In the genomic region with DNA sequence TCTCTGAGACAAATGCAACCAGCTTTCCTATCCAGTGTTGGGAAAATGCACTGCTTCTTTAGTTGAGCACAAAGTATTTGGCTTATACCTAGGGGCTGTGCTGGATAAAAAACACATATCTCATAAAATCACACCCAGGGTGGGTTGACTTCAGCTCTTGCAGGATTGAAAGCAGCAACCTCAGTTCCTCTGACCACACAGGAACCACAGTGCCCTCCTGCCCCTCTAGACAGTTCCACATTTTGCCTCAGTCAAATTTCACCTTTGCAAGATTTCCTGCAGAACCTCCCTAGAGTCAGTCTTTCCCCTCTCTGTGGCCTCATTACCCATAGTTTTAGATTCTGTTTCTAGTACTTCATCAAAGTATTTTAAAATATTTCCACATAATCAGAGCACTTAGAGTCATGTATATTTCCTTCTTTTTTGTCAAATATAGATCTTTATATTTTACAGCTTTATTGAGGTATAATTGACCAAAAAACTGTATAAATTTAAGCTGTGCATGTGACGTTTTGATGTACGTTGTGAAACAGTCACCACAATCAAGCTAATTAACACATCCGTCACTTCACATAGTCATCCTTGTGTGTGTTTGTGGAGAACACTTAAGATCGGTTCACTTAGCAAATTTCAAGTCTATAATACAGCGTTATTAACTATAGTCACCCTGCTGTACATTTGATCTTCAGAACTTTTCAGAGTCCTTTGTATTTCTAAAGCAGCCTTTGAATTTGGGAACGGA, we compare ENCODE assay signal across 1 cellular context.
TF ChIP-seq lines count a peak whose summit lies in the region.

No MANE protein-coding gene starts in this region.

TF ChIP-seq in GM12878, 131 proteins besides CTCF, POLR2A, EP300 and RAD21 (continued from another document and continues in another):
- TF ChIP-seq, protein P1, sequence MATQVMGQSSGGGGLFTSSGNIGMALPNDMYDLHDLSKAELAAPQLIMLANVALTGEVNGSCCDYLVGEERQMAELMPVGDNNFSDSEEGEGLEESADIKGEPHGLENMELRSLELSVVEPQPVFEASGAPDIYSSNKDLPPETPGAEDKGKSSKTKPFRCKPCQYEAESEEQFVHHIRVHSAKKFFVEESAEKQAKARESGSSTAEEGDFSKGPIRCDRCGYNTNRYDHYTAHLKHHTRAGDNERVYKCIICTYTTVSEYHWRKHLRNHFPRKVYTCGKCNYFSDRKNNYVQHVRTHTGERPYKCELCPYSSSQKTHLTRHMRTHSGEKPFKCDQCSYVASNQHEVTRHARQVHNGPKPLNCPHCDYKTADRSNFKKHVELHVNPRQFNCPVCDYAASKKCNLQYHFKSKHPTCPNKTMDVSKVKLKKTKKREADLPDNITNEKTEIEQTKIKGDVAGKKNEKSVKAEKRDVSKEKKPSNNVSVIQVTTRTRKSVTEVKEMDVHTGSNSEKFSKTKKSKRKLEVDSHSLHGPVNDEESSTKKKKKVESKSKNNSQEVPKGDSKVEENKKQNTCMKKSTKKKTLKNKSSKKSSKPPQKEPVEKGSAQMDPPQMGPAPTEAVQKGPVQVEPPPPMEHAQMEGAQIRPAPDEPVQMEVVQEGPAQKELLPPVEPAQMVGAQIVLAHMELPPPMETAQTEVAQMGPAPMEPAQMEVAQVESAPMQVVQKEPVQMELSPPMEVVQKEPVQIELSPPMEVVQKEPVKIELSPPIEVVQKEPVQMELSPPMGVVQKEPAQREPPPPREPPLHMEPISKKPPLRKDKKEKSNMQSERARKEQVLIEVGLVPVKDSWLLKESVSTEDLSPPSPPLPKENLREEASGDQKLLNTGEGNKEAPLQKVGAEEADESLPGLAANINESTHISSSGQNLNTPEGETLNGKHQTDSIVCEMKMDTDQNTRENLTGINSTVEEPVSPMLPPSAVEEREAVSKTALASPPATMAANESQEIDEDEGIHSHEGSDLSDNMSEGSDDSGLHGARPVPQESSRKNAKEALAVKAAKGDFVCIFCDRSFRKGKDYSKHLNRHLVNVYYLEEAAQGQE (IDR thresholded peaks at IDR 0.05; ENCODE audit: low read depth, low read length): no peak
- TF ChIP-seq ATF2 (IDR thresholded peaks at IDR 0.05; ENCODE audit: low read length) (0 out of 2 replicates have a peak, but pooled peaks have one; percentile 37), TCF3 (IDR thresholded peaks at IDR 0.05; ENCODE audit: borderline replicate concordance, insufficient read depth, low read depth, low read length) (no peak), MEF2B (IDR thresholded peaks at IDR 0.05; ENCODE audit: partially characterized antibody, poor library complexity, severe bottlenecking) (peak; percentile 55), TARDBP (IDR thresholded peaks at IDR 0.05; ENCODE audit: borderline replicate concordance) (no peak), ASH2L (IDR thresholded peaks at IDR 0.05; ENCODE audit: borderline replicate concordance, low read depth) (no peak), ZSCAN29 (IDR thresholded peaks at IDR 0.05) (no peak), BHLHE40 (IDR thresholded peaks at IDR 0.05; ENCODE audit: borderline replicate concordance in 1 of 2, low read depth in 2 of 2, low read length in 1 of 2) (peak; percentile 29 to 58; a peak in 2 of 4 replicates), NR2F1 (conservative IDR thresholded peaks at IDR 0.05) (peak; percentile 74), ESRRA (IDR thresholded peaks at IDR 0.05; ENCODE audit: low read length) (no peak), NBN (IDR thresholded peaks at IDR 0.05) (no peak), TBL1XR1 (IDR thresholded peaks at IDR 0.05; ENCODE audit: low read depth, low read length) (no peak), FOXM1 (IDR thresholded peaks at IDR 0.05; ENCODE audit: low read depth, low read length) (peak; percentile 65; the same call in 1 of the 2 replicates), BCL11A (IDR thresholded peaks at IDR 0.05; ENCODE audit: low read depth, low read length) (peak; percentile 79), CBX5 (IDR thresholded peaks at IDR 0.05; ENCODE audit: low read depth) (no peak), BACH1 (IDR thresholded peaks at IDR 0.05; ENCODE audit: borderline replicate concordance) (no peak; the same call in 1 of the 2 replicates), NRF1 (conservative IDR thresholded peaks at IDR 0.05; ENCODE audit: low read depth, low read length) (no peak), JUNB (IDR thresholded peaks at IDR 0.05) (no peak), HCFC1 (IDR thresholded peaks at IDR 0.05; ENCODE audit: low read length) (no peak), TCF7 (IDR thresholded peaks at IDR 0.05; ENCODE audit: borderline replicate concordance) (0 out of 2 replicates have a peak, but pooled peaks have one; percentile 12), RBBP5 (conservative IDR thresholded peaks at IDR 0.05) (no peak), USF2 (IDR thresholded peaks at IDR 0.05; ENCODE audit: borderline replicate concordance, low read depth, low read length) (no peak), MTA2 (IDR thresholded peaks at IDR 0.05; ENCODE audit: low read depth) (peak; percentile 93), BMI1 (IDR thresholded peaks at IDR 0.05; ENCODE audit: borderline replicate concordance) (0 out of 2 replicates have a peak, but pooled peaks have one; percentile 31), SMARCA5 (IDR thresholded peaks at IDR 0.05) (no peak; the same call in 1 of the 2 replicates), MTA3 (IDR thresholded peaks at IDR 0.05; ENCODE audit: borderline replicate concordance, low read length) (peak; percentile 71; the same call in 1 of the 2 replicates), MLLT1 (IDR thresholded peaks at IDR 0.05) (peak; percentile 75; the same call in 1 of the 2 replicates), SP1 (IDR thresholded peaks at IDR 0.05; ENCODE audit: low read depth, low read length) (peak; percentile 50), YY1 (IDR thresholded peaks at IDR 0.05; ENCODE audit: low read depth, low read length) (no peak), CEBPB (IDR thresholded peaks at IDR 0.05; ENCODE audit: borderline replicate concordance in 1 of 2, low read depth in 2 of 2, low read length in 2 of 2) (0 out of 4 replicates have a peak, but pooled peaks of 1 of the 2 experiments have one; percentile 50), GATAD2B (conservative IDR thresholded peaks at IDR 0.05; ENCODE audit: low read depth) (0 out of 2 replicates have a peak, but pooled peaks have one; percentile 55), ZNF687 (IDR thresholded peaks at IDR 0.05) (no peak), DPF2 (IDR thresholded peaks at IDR 0.05) (peak; percentile 70), EZH2 (IDR thresholded peaks at IDR 0.05; ENCODE audit: borderline replicate concordance, control insufficient read depth, low read depth, low read length) (no peak)
- TF ChIP-seq, protein P2, sequence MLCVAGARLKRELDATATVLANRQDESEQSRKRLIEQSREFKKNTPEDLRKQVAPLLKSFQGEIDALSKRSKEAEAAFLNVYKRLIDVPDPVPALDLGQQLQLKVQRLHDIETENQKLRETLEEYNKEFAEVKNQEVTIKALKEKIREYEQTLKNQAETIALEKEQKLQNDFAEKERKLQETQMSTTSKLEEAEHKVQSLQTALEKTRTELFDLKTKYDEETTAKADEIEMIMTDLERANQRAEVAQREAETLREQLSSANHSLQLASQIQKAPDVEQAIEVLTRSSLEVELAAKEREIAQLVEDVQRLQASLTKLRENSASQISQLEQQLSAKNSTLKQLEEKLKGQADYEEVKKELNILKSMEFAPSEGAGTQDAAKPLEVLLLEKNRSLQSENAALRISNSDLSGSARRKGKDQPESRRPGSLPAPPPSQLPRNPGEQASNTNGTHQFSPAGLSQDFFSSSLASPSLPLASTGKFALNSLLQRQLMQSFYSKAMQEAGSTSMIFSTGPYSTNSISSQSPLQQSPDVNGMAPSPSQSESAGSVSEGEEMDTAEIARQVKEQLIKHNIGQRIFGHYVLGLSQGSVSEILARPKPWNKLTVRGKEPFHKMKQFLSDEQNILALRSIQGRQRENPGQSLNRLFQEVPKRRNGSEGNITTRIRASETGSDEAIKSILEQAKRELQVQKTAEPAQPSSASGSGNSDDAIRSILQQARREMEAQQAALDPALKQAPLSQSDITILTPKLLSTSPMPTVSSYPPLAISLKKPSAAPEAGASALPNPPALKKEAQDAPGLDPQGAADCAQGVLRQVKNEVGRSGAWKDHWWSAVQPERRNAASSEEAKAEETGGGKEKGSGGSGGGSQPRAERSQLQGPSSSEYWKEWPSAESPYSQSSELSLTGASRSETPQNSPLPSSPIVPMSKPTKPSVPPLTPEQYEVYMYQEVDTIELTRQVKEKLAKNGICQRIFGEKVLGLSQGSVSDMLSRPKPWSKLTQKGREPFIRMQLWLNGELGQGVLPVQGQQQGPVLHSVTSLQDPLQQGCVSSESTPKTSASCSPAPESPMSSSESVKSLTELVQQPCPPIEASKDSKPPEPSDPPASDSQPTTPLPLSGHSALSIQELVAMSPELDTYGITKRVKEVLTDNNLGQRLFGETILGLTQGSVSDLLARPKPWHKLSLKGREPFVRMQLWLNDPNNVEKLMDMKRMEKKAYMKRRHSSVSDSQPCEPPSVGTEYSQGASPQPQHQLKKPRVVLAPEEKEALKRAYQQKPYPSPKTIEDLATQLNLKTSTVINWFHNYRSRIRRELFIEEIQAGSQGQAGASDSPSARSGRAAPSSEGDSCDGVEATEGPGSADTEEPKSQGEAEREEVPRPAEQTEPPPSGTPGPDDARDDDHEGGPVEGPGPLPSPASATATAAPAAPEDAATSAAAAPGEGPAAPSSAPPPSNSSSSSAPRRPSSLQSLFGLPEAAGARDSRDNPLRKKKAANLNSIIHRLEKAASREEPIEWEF (IDR thresholded peaks at IDR 0.05; ENCODE audit: insufficient replicate concordance, low read depth, low read length): no peak
- TF ChIP-seq, protein P3, sequence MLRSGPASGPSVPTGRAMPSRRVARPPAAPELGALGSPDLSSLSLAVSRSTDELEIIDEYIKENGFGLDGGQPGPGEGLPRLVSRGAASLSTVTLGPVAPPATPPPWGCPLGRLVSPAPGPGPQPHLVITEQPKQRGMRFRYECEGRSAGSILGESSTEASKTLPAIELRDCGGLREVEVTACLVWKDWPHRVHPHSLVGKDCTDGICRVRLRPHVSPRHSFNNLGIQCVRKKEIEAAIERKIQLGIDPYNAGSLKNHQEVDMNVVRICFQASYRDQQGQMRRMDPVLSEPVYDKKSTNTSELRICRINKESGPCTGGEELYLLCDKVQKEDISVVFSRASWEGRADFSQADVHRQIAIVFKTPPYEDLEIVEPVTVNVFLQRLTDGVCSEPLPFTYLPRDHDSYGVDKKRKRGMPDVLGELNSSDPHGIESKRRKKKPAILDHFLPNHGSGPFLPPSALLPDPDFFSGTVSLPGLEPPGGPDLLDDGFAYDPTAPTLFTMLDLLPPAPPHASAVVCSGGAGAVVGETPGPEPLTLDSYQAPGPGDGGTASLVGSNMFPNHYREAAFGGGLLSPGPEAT (IDR thresholded peaks at IDR 0.05; ENCODE audit: low read depth): peak; percentile 52
